Comparison of ENCODE assay signal across 8 cellular contexts in genomic region chr3:194110483-194110882, GRCh38.
"Had no signal": no experiment of that assay in that cellular context is flagged by ENCODE, and none has a peak within 500 bp of the region (broad histone marks: within the 10 kb centered on the region; RNA-seq: fewer than 3 reads in every experiment).

No MANE protein-coding gene starts in this region.

- H3K27ac Mint-ChIP-seq: GM23338, H9 had no signal

- H2AFZ ChIP-seq: GM23338 had no signal

- H3K4me3 Mint-ChIP-seq: GM23338, H9 had no signal

- FAIRE-seq: H1, H54 had no signal

- H3K9me3 Mint-ChIP-seq: GM23338, H9 had no signal

- H3K4me2 ChIP-seq: GM23338 had no signal

- DNase-seq: H9, HCEC 1CT, IMR-90, KBM-7 had no signal

- H3K27ac ChIP-seq: HL-60 had no signal

- ATAC-seq: GM23338 had no signal

- H3K4me3 ChIP-seq: GM23338 had no signal
